ENCODE assay signal across 8 cellular contexts in the genomic region with DNA sequence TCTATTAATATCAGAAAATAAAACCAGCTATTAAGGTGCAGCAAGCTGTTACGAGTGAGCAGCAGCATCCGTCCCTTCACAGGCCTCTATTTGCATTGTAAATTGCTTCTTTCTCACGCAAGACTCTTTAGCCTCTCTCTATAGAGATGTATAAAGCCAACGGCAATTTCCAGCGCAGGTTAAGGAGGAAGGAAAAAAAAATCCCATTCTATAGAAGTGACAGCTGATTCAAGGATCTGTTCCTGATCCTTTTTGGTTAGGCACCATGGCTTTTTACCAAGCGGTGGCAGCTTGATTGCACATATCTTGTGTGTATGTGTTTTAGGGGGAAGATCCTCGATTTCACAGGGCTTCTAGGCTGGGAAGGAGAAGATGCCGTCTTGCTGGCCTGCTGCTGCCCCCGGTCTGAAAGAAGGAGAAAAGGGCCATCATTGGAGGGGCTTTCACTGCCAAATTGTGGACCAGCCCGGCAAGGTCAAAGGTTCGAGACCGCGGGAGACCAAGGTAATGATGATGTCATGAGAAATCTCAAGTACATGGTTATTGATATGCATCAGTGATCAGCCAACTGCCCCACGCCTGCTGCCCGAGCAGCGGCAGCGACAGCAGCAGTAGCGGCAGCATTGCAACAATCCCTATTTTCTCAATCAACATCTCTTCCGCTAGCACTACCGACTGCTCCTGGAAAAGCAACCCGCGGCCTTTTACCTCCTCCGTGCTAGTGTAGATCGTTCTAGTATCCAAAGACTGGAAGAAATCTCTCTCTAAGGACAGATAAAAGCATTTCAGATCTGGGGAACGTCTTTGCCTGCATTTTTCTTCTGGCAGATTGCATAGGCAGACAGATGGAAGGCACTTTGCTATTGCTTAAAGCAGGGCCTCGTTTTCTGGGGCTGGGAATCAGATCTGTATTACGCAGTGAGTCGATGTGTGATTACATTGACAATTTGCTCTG.
DNase-seq lines count a peak whose midpoint lies in the region; ATAC-seq and TF ChIP-seq lines count a peak whose summit lies in the region.

No MANE protein-coding gene starts in this region.

- no peak for DNase-seq in activated naive CD4-positive, alpha-beta T cell treated with anti-CD3 and anti-CD28 coated beads, Interleukin-2, amount 10 ng/mL, durations not matched to agents 7 days and 5 days
- DNase-seq in activated naive CD4-positive, alpha-beta T cell treated with anti-CD3 and anti-CD28 coated beads, Interleukin-2, amount 50 U/mL, for 72 hours (ENCODE audit: low spot score in 2 of 2), result no peak
- DNase-seq in NCI-H748 (lab: John Stamatoyannopoulos, UW; ENCODE audit: unreplicated experiment), result peak; percentile 67
- no peak for DNase-seq in epithelial cell of proximal tubule (ENCODE audit: low read depth)
- no peak for DNase-seq in stimulated activated effector memory CD8-positive, alpha-beta T cell treated with anti-CD3 and anti-CD28 coated beads, Interleukin-12 subunit alpha, Interleukin-12 subunit beta, amount 100 ng/mL, for 72 hours (ENCODE audit: low spot score in 2 of 2)
- no peak for DNase-seq in stimulated activated naive CD4-positive, alpha-beta T cell treated with Interleukin-2 at 50 U/mL for 16 hours (lab: John Stamatoyannopoulos, UW)
- no peak for DNase-seq in EL

- H3K27ac Mint-ChIP-seq in activated naive CD4-positive, alpha-beta T cell treated with anti-CD3 and anti-CD28 coated beads, Interleukin-2, amount 10 ng/mL, durations not matched to agents 7 days and 5 days, result peak overlapping the region; percentile 50
- H3K27ac Mint-ChIP-seq in activated naive CD4-positive, alpha-beta T cell treated with anti-CD3 and anti-CD28 coated beads, Interleukin-2, amount 50 U/mL, for 72 hours, result no peak overlapping the region
- H3K27ac Mint-ChIP-seq in stimulated activated effector memory CD8-positive, alpha-beta T cell treated with anti-CD3 and anti-CD28 coated beads, Interleukin-12 subunit alpha, Interleukin-12 subunit beta, amount 100 ng/mL, for 72 hours, result no peak overlapping the region

- TF ChIP-seq CTCF in epithelial cell of proximal tubule (conservative IDR thresholded peaks at IDR 0.05; ENCODE audit: low read depth, low read length), result no peak

- ATAC-seq in activated naive CD4-positive, alpha-beta T cell treated with anti-CD3 and anti-CD28 coated beads, Interleukin-2, amount 50 U/mL, for 72 hours, result no peak
- peak; percentile 72 for ATAC-seq in HG02840 (IDR thresholded peaks at IDR 0.05; ENCODE audit: low FRiP score, unreplicated experiment)
- ATAC-seq in stimulated activated effector memory CD8-positive, alpha-beta T cell treated with anti-CD3 and anti-CD28 coated beads, Interleukin-12 subunit alpha, Interleukin-12 subunit beta, amount 100 ng/mL, for 72 hours, result no peak

- no peaks in the 10 kb centered on the region for H3K9me3 Mint-ChIP-seq in activated naive CD4-positive, alpha-beta T cell treated with anti-CD3 and anti-CD28 coated beads, Interleukin-2, amount 10 ng/mL, durations not matched to agents 7 days and 5 days
- peaks cover 0 to 11% of the 10 kb centered on the region in 2 donors for H3K9me3 Mint-ChIP-seq in activated naive CD4-positive, alpha-beta T cell treated with anti-CD3 and anti-CD28 coated beads, Interleukin-2, amount 50 U/mL, for 72 hours
- no peaks in the 10 kb centered on the region for H3K9me3 Mint-ChIP-seq in stimulated activated effector memory CD8-positive, alpha-beta T cell treated with anti-CD3 and anti-CD28 coated beads, Interleukin-12 subunit alpha, Interleukin-12 subunit beta, amount 100 ng/mL, for 72 hours

- peak overlapping the region; percentile 75 for H3K4me3 Mint-ChIP-seq in activated naive CD4-positive, alpha-beta T cell treated with anti-CD3 and anti-CD28 coated beads, Interleukin-2, amount 10 ng/mL, durations not matched to agents 7 days and 5 days
- H3K4me3 Mint-ChIP-seq in stimulated activated effector memory CD8-positive, alpha-beta T cell treated with anti-CD3 and anti-CD28 coated beads, Interleukin-12 subunit alpha, Interleukin-12 subunit beta, amount 100 ng/mL, for 72 hours, result peak overlapping the region; percentile 75

- peaks cover 64% of the 10 kb centered on the region for H3K27me3 Mint-ChIP-seq in activated naive CD4-positive, alpha-beta T cell treated with anti-CD3 and anti-CD28 coated beads, Interleukin-2, amount 10 ng/mL, durations not matched to agents 7 days and 5 days

- H3K4me3 ChIP-seq in epithelial cell of proximal tubule (ENCODE audit: low read depth, low read length), result peak overlapping the region; percentile 23

- CTCF ChIA-PET in activated naive CD4-positive, alpha-beta T cell treated with anti-CD3 and anti-CD28 coated beads, Interleukin-2, amount 10 ng/mL, durations not matched to agents 7 days and 5 days (lab: Charles Lee), result interaction anchor here (0.9 to 2.4 kb wide), 6 partner anchors 8 to 25 kb away, joined by 3 to 11 read pairs (median 4); no protein-coding TSS in a partner anchor

- H3K36me3 Mint-ChIP-seq in activated naive CD4-positive, alpha-beta T cell treated with anti-CD3 and anti-CD28 coated beads, Interleukin-2, amount 10 ng/mL, durations not matched to agents 7 days and 5 days, result no peaks in the 10 kb centered on the region
- peaks cover 19 to 36% of the 10 kb centered on the region in 2 donors for H3K36me3 Mint-ChIP-seq in activated naive CD4-positive, alpha-beta T cell treated with anti-CD3 and anti-CD28 coated beads, Interleukin-2, amount 50 U/mL, for 72 hours
- H3K36me3 Mint-ChIP-seq in stimulated activated effector memory CD8-positive, alpha-beta T cell treated with anti-CD3 and anti-CD28 coated beads, Interleukin-12 subunit alpha, Interleukin-12 subunit beta, amount 100 ng/mL, for 72 hours, result no peaks in the 10 kb centered on the region

- H3K4me1 Mint-ChIP-seq in activated naive CD4-positive, alpha-beta T cell treated with anti-CD3 and anti-CD28 coated beads, Interleukin-2, amount 10 ng/mL, durations not matched to agents 7 days and 5 days, result peaks cover 30% of the 10 kb centered on the region
- peaks cover 18% of the 10 kb centered on the region for H3K4me1 Mint-ChIP-seq in stimulated activated effector memory CD8-positive, alpha-beta T cell treated with anti-CD3 and anti-CD28 coated beads, Interleukin-12 subunit alpha, Interleukin-12 subunit beta, amount 100 ng/mL, for 72 hours
